In genomic region chr1:185375583-185375982, GRCh38 we compare ENCODE assay signal across 15 cellular contexts. TPM values are rescaled to one million over a fixed set of nuclear protein-coding genes. Genes with fewer than 3 reads are reported as not detected.
A peak's percentile ranks its signal among the peaks of the same experiment; 100 is the strongest.
DNase-seq lines count a peak whose midpoint lies in the region; ATAC-seq, FAIRE-seq and TF ChIP-seq lines count a peak whose summit lies in the region.
"Had no signal": no experiment of that assay in that cellular context is flagged by ENCODE, and none has a peak within 500 bp of the region (broad histone marks: within the 10 kb centered on the region; RNA-seq: fewer than 3 reads in every experiment).

No MANE protein-coding gene starts in this region.

- DNase-seq in Ammon's horn (ENCODE audit: low spot score) (peak; percentile 11), NCI-H460 (ENCODE audit: extremely low read depth, low read depth) (peak; percentile 40), endothelial cell of umbilical vein (ENCODE audit: low read depth, low spot score) (peak; percentile 36), mucosa of descending colon (no peak), coronary artery (ENCODE audit: low spot score) (no peak), left colon (no peak), glutamatergic neuron (no peak), BE2C (no peak)
- DNase-seq: activated CD8-positive, alpha-beta memory T cell treated with anti-CD3 and anti-CD28 coated beads, Interleukin-2, amount 50 U/mL, for 48 hours; C1 segment of cervical spinal cord; MG63; midbrain; NCI-H774 had no signal

- ATAC-seq in mucosa of descending colon: peak; percentile 59
- no peak for ATAC-seq in left colon
- ATAC-seq: HCT116 had no signal

- no peaks in the 10 kb centered on the region for H3K79me2 ChIP-seq in endothelial cell of umbilical vein (ENCODE audit: control insufficient read depth, insufficient read depth, low read length)

- POLR2A ChIA-PET in endothelial cell of umbilical vein (lab: Charles Lee): interaction anchor here (1.2 kb wide), 1 partner anchor 58 kb away, joined by 6 read pairs; the partner anchor contains the start of gene IVNS1ABP

- CTCF ChIA-PET in endothelial cell of umbilical vein (lab: Charles Lee): interaction anchor here (0.9 to 1.3 kb wide), 4 partner anchors 8 to 205 kb away, joined by 3 to 4 read pairs (median 4); no protein-coding TSS in a partner anchor

- no peaks in the 10 kb centered on the region for H3K36me3 Mint-ChIP-seq in glutamatergic neuron (ENCODE audit: unreplicated experiment)
- H3K36me3 Mint-ChIP-seq: brain had no signal

- peak overlapping the region; percentile 13 for H2AFZ ChIP-seq in endothelial cell of umbilical vein (ENCODE audit: low read depth, low read length)

- dilution Hi-C loops in endothelial cell of umbilical vein (cut with MboI; ENCODE audit: extremely low pct_ligation_motif_present, low sequenced_read_pairs): no loop called here

- H3K27me3 ChIP-seq in endothelial cell of umbilical vein (ENCODE audit: control insufficient read depth in 2 of 2, insufficient read depth in 2 of 2, low read length in 2 of 2): no peaks in the 10 kb centered on the region
- no peaks in the 10 kb centered on the region for H3K27me3 ChIP-seq in BE2C
- H3K27me3 ChIP-seq: MG63 had no signal

- H3K4me1 ChIP-seq in endothelial cell of umbilical vein (ENCODE audit: control insufficient read depth, extremely low read depth, insufficient read depth, low read length): peaks cover 46% of the 10 kb centered on the region
- H3K4me1 ChIP-seq in mucosa of descending colon (ENCODE audit: low read depth): no peaks in the 10 kb centered on the region
- no peaks in the 10 kb centered on the region for H3K4me1 ChIP-seq in BE2C

- H3K9me3 ChIP-seq in endothelial cell of umbilical vein (replicated peaks; ENCODE audit: control insufficient read depth, insufficient read depth, low read length): no peaks in the 10 kb centered on the region
- no peaks in the 10 kb centered on the region for H3K9me3 ChIP-seq in mucosa of descending colon
- no peaks in the 10 kb centered on the region for H3K9me3 ChIP-seq in BE2C
- H3K9me3 ChIP-seq: MG63 had no signal

- H3K4me3 ChIP-seq in endothelial cell of umbilical vein (replicated peaks in 1 of 3; ENCODE audit: insufficient read depth in 1 of 3, low read depth in 1 of 3, low read length in 3 of 3): no peak overlapping the region
- no peak overlapping the region for H3K4me3 ChIP-seq in mucosa of descending colon
- H3K4me3 ChIP-seq in coronary artery: no peak overlapping the region
- no peak overlapping the region for H3K4me3 ChIP-seq in BE2C (ENCODE audit: low read depth, low read length)
- H3K4me3 ChIP-seq: MG63 had no signal

- H3K9me1 ChIP-seq in endothelial cell of umbilical vein (replicated peaks; ENCODE audit: control insufficient read depth, extremely low read depth, insufficient read depth, low read length): no peaks in the 10 kb centered on the region

- H3K9me3 Mint-ChIP-seq in glutamatergic neuron (ENCODE audit: unreplicated experiment): no peaks in the 10 kb centered on the region

- TF ChIP-seq POLR2A in endothelial cell of umbilical vein (IDR thresholded peaks at IDR 0.05; ENCODE audit: low read depth, low read length): peak; percentile 53

- H3K36me3 ChIP-seq in endothelial cell of umbilical vein (ENCODE audit: control insufficient read depth in 2 of 2, extremely low read depth in 1 of 2, insufficient read depth in 2 of 2, low read length in 2 of 2) (no peaks in the 10 kb centered on the region), mucosa of descending colon (ENCODE audit: low read depth) (no peaks in the 10 kb centered on the region), BE2C (no peaks in the 10 kb centered on the region)
- H3K36me3 ChIP-seq: MG63 had no signal

- H3K4me3 Mint-ChIP-seq in glutamatergic neuron (ENCODE audit: unreplicated experiment): no peak overlapping the region
- H3K4me3 Mint-ChIP-seq: brain had no signal

- BruUV-seq in endothelial cell of umbilical vein (replicated peaks; lab: Mats Ljungman, UMichigan): no TSS peak

- H3K27ac ChIP-seq in endothelial cell of umbilical vein (ENCODE audit: insufficient read depth, low read depth, low read length) (peak overlapping the region; percentile 97), coronary artery (peak overlapping the region in 1 of 2 donors; percentile 37)

- intact Hi-C loops in endothelial cell of umbilical vein (cut with micrococcal nuclease): loop anchor here (10.0 kb wide), 1 partner anchor 1741 kb away; the partner anchor contains the start of gene ARPC5
- intact Hi-C loops in mucosa of descending colon (cut with DNase I, micrococcal nuclease): no loop called here
- intact Hi-C loops in left colon (cut with DNase I, micrococcal nuclease): no loop called here

- H4K20me1 ChIP-seq in endothelial cell of umbilical vein (replicated peaks; ENCODE audit: control insufficient read depth, extremely low read depth, insufficient read depth, low read length): no peaks in the 10 kb centered on the region

- H3K9ac ChIP-seq in endothelial cell of umbilical vein (replicated peaks; ENCODE audit: extremely low read depth, insufficient read depth, low read length): peak overlapping the region; percentile 85

- no peak for TF ChIP-seq CTCF in endothelial cell of umbilical vein (IDR thresholded peaks at IDR 0.05; ENCODE audit: extremely low read depth in 1 of 2, insufficient read depth in 1 of 2, low read depth in 1 of 2, low read length in 2 of 2)
- no peak for TF ChIP-seq CTCF in mucosa of descending colon (IDR thresholded peaks at IDR 0.05)
- TF ChIP-seq CTCF in coronary artery (IDR thresholded peaks at IDR 0.05): no peak
- TF ChIP-seq CTCF in glutamatergic neuron (IDR thresholded peaks at IDR 0.05; ENCODE audit: partially characterized antibody, unreplicated experiment): no peak
- no peak for TF ChIP-seq CTCF in BE2C (IDR thresholded peaks at IDR 0.05; ENCODE audit: low read depth, low read length)

- H3K27ac Mint-ChIP-seq in glutamatergic neuron (ENCODE audit: unreplicated experiment): no peak overlapping the region
- H3K27ac Mint-ChIP-seq: brain had no signal

- peak; percentile 46 for FAIRE-seq in endothelial cell of umbilical vein (lab: Jason Lieb, UNC)

- H3K4me1 Mint-ChIP-seq in glutamatergic neuron (ENCODE audit: low read depth, unreplicated experiment): no peaks in the 10 kb centered on the region
- H3K4me1 Mint-ChIP-seq: brain had no signal

- no peaks in the 10 kb centered on the region for H3K27me3 Mint-ChIP-seq in glutamatergic neuron (ENCODE audit: unreplicated experiment)
- H3K27me3 Mint-ChIP-seq: brain had no signal

- H3K4me2 ChIP-seq in endothelial cell of umbilical vein (ENCODE audit: insufficient read depth, low read length): peak overlapping the region; percentile 20

TF ChIP-seq in endothelial cell of umbilical vein, 7 proteins besides CTCF, POLR2A, EP300 and RAD21:
- TF ChIP-seq MYC (IDR thresholded peaks at IDR 0.05; ENCODE audit: low read depth, low read length) (no peak), FOS (IDR thresholded peaks at IDR 0.05; ENCODE audit: borderline replicate concordance, insufficient read depth, low read length) (peak; percentile 54), MAX (IDR thresholded peaks at IDR 0.05; ENCODE audit: insufficient read depth, insufficient read length) (no peak), JUN (IDR thresholded peaks at IDR 0.05; ENCODE audit: borderline replicate concordance, insufficient read depth, insufficient read length, low read depth) (no peak), EZH2 (IDR thresholded peaks at IDR 0.05; ENCODE audit: borderline replicate concordance, low read depth, low read length, severe bottlenecking) (no peak), POLR2AphosphoS5 (IDR thresholded peaks at IDR 0.05; ENCODE audit: insufficient read depth, low read depth, low read length) (peak; percentile 50), GATA2 (IDR thresholded peaks at IDR 0.05; ENCODE audit: insufficient read depth, insufficient read length, low read depth, low read length) (peak; percentile 45)

RNA-seq across cellular contexts. Expression of gene IVNS1ABP, which starts 58.5 kb away (rescaled TPM):
- total RNA-seq in NCI-H460 (2014; rRNA removed; shearing (Covaris generic)): 56.3 and 59.5 TPM in 2 replicates
- polyA plus RNA-seq in NCI-H460 (2014; cell fraction: nucleus; rRNA removed): 121 and 195 TPM in 2 replicates
- 75.3 and 81.6 TPM in 2 replicates for total RNA-seq in endothelial cell of umbilical vein
- polyA plus RNA-seq in endothelial cell of umbilical vein: 19.9 and 26.3 TPM in 2 replicates
- polyA plus RNA-seq in endothelial cell of umbilical vein (2011; cell fraction: cytosol; rRNA removed): 20.7 and 23.9 TPM in 2 replicates
- polyA plus RNA-seq in endothelial cell of umbilical vein (2011; cell fraction: nucleus; rRNA removed): 239 and 296 TPM in 2 replicates
- polyA plus RNA-seq in endothelial cell of umbilical vein (2012): 41.0 and 52.8 TPM in 2 replicates
- 68.2 and 73.9 TPM in 2 replicates for polyA minus RNA-seq in endothelial cell of umbilical vein
- polyA minus RNA-seq in endothelial cell of umbilical vein (2011; cell fraction: cytosol; rRNA and poly(A)+ RNA removed): 22.8 TPM
- polyA minus RNA-seq in endothelial cell of umbilical vein (2011; cell fraction: nucleus; rRNA and poly(A)+ RNA removed): 342 and 456 TPM in 2 replicates
- total RNA-seq in mucosa of descending colon: 100 to 1,000 TPM; 111 to 213 (median 138) TPM
- total RNA-seq in left colon: 100 to 1,000 TPM; 134 to 170 TPM
- 93.2 TPM for total RNA-seq in glutamatergic neuron (ENCODE audit: unreplicated experiment)
- polyA plus RNA-seq in BE2C (2012; ENCODE audit: insufficient read depth, insufficient read length, low read depth): 20.2 TPM

Comparison
In these comparisons a context has a peak if more than half of its experiments do, and no peak if none do; other contexts are left out.
1. DNase-seq: peak in Ammon's horn (single experiment), NCI-H460 (single experiment) and endothelial cell of umbilical vein (single experiment); none in mucosa of descending colon (0 of 3), coronary artery (single experiment), left colon (0 of 2), glutamatergic neuron (single experiment) and BE2C (single experiment).